2 cellular contexts compared by ENCODE assay signal in genomic region chr3:182508896-182509295, GRCh38.
TF ChIP-seq lines count a peak whose summit lies in the region.

No MANE protein-coding gene starts in this region.

TF ChIP-seq in GM12878, 131 proteins besides CTCF, POLR2A, EP300 and RAD21 (continued from another document):
- TF ChIP-seq, protein P1, sequence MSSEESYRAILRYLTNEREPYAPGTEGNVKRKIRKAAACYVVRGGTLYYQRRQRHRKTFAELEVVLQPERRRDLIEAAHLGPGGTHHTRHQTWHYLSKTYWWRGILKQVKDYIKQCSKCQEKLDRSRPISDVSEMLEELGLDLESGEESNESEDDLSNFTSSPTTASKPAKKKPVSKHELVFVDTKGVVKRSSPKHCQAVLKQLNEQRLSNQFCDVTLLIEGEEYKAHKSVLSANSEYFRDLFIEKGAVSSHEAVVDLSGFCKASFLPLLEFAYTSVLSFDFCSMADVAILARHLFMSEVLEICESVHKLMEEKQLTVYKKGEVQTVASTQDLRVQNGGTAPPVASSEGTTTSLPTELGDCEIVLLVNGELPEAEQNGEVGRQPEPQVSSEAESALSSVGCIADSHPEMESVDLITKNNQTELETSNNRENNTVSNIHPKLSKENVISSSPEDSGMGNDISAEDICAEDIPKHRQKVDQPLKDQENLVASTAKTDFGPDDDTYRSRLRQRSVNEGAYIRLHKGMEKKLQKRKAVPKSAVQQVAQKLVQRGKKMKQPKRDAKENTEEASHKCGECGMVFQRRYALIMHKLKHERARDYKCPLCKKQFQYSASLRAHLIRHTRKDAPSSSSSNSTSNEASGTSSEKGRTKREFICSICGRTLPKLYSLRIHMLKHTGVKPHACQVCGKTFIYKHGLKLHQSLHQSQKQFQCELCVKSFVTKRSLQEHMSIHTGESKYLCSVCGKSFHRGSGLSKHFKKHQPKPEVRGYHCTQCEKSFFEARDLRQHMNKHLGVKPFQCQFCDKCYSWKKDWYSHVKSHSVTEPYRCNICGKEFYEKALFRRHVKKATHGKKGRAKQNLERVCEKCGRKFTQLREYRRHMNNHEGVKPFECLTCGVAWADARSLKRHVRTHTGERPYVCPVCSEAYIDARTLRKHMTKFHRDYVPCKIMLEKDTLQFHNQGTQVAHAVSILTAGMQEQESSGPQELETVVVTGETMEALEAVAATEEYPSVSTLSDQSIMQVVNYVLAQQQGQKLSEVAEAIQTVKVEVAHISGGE (CRISPR knock-in tag; IDR thresholded peaks at IDR 0.05) = no peak
TF ChIP-seq in GM12878: peak in this region for 2.

TF ChIP-seq in GM12891, 5 proteins besides CTCF, POLR2A, EP300 and RAD21 (continued from another document):
- TF ChIP-seq TAF1 (IDR thresholded peaks at IDR 0.05; ENCODE audit: low read depth, low read length) = no peak
- TF ChIP-seq SPI1 (IDR thresholded peaks at IDR 0.05; ENCODE audit: low read depth, low read length) = no peak
TF ChIP-seq in GM12891: peak in this region for 0.
